ENCODE assay signal across 25 cellular contexts in the genomic region with DNA sequence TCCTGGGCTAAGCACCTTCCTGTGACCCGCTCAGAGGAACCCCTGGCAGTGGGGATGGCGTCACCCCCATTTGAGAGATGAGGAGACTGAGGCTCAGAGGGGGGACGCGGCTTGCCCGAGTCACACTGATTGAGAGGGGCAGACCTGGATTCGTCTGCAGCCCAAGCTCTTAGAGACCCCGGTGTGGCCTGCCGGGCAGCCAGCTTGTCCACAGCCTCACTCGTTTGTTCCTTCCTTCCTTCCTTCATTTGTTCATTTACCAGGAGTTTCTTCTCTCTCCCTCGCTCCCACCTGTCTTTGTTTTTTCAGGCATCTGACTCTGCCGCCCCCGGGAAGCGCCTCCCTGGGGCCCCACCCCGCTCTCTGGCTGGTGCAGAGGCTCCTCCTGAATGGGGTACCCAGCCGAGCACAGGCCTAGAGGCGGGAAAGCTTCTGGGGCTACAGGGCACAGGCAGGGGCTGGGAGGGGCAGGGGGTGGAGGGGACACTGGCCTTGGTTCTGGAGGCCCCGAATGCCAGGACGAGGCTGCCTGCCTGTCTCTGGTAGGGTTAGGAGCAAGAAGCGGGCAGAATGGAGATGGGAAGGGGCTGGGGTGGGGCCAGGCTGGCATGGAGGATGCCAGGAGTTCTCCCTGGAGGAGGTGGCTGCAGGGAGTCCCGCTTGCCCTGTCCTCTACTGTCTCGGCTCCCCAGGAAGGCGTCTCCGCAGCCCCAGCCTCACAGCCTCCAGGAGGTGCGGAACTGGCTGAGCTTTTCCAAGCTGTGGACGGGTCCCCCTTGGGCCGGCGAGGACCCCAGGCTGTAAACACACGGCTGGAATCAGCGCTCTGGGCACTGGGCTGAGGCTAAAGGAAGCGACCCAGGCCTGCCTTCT.
"Had no signal": no experiment of that assay in that cellular context is flagged by ENCODE, and none has a peak within 500 bp of the region (broad histone marks: within the 10 kb centered on the region; RNA-seq: fewer than 3 reads in every experiment).

No MANE protein-coding gene starts in this region.

- H3K9me3 ChIP-seq: adrenal gland, ascending aorta, left lung, pancreas, transverse colon, vagina had no signal

- H3K27me3 ChIP-seq: pancreas, vagina had no signal

- ATAC-seq: activated T-helper 17 cell treated with anti-CD3 and anti-CD28 coated beads, Interleukin-2, amount 50 U/mL, for 72 hours; left lung; naive thymus-derived CD8-positive, alpha-beta T cell; pancreas; right cardiac atrium; stimulated activated naive CD8-positive, alpha-beta T cell treated with anti-CD3 and anti-CD28 coated beads, Interleukin-15, amount 100 ng/mL, for 72 hours had no signal

- H3K4me3 ChIP-seq: adrenal gland, ascending aorta, left lung, pancreas, transverse colon, vagina had no signal

- H3K27ac ChIP-seq: adrenal gland, ascending aorta, brain microvascular endothelial cell, epithelial cell of prostate, left lung, pancreas, transverse colon, vagina had no signal

- H3K4me3 Mint-ChIP-seq: activated naive CD8-positive, alpha-beta T cell; activated T-cell treated with anti-CD3 and anti-CD28 coated beads, Interleukin-2, amount 50 U/mL, for 24 hours; activated T-helper 17 cell treated with anti-CD3 and anti-CD28 coated beads, Interleukin-2, amount 50 U/mL, for 72 hours; mesothelial cell of epicardium; naive thymus-derived CD8-positive, alpha-beta T cell; stimulated activated naive CD8-positive, alpha-beta T cell treated with anti-CD3 and anti-CD28 coated beads, Interleukin-15, amount 100 ng/mL, for 72 hours had no signal

- H3K36me3 Mint-ChIP-seq: activated naive CD8-positive, alpha-beta T cell; mesothelial cell of epicardium; naive thymus-derived CD8-positive, alpha-beta T cell had no signal

- DNase-seq: activated CD4-positive, CD25-positive, alpha-beta regulatory T cell treated with anti-CD3 and anti-CD28 coated beads, Interleukin-2, amount 50 U/mL, for 72 hours; activated CD8-positive, alpha-beta memory T cell treated with anti-CD3 and anti-CD28 coated beads for 24 hours; activated CD8-positive, alpha-beta memory T cell treated with anti-CD3 and anti-CD28 coated beads, Interleukin-2, amount 50 U/mL, for 4 hours; activated naive CD4-positive, alpha-beta T cell; activated T-cell treated with anti-CD3 and anti-CD28 coated beads, Interleukin-2, amount 50 U/mL, for 24 hours; adrenal gland; brain microvascular endothelial cell; mammary epithelial cell; stimulated activated CD4-positive, alpha-beta T cell treated with anti-CD3 and anti-CD28 coated beads, Interleukin-1b, Interleukin-23, amount 100 ng/mL, for 48 hours; stimulated activated naive CD8-positive, alpha-beta T cell treated with anti-CD3 and anti-CD28 coated beads, Interleukin-15, amount 100 ng/mL, for 72 hours; T-helper 1 cell; transverse colon had no signal

- H3K4me1 ChIP-seq: adrenal gland, ascending aorta, left lung, pancreas, vagina had no signal

- H3K36me3 ChIP-seq: adrenal gland, ascending aorta, brain microvascular endothelial cell, left lung, pancreas, transverse colon, vagina, WERI-Rb-1 had no signal

- FAIRE-seq: colon, pancreas, TTC549 had no signal

- H3K27ac Mint-ChIP-seq: activated naive CD8-positive, alpha-beta T cell; activated T-cell treated with anti-CD3 and anti-CD28 coated beads, Interleukin-2, amount 50 U/mL, for 24 hours; activated T-helper 17 cell treated with anti-CD3 and anti-CD28 coated beads, Interleukin-2, amount 50 U/mL, for 72 hours; mesothelial cell of epicardium; naive thymus-derived CD8-positive, alpha-beta T cell had no signal

- H3K9me3 Mint-ChIP-seq: activated T-cell treated with anti-CD3 and anti-CD28 coated beads, Interleukin-2, amount 50 U/mL, for 24 hours; activated T-helper 17 cell treated with anti-CD3 and anti-CD28 coated beads, Interleukin-2, amount 50 U/mL, for 72 hours; mesothelial cell of epicardium; naive thymus-derived CD8-positive, alpha-beta T cell; stimulated activated naive CD8-positive, alpha-beta T cell treated with anti-CD3 and anti-CD28 coated beads, Interleukin-15, amount 100 ng/mL, for 72 hours had no signal

- H3K4me1 Mint-ChIP-seq: activated T-helper 17 cell treated with anti-CD3 and anti-CD28 coated beads, Interleukin-2, amount 50 U/mL, for 72 hours; naive thymus-derived CD8-positive, alpha-beta T cell; stimulated activated naive CD8-positive, alpha-beta T cell treated with anti-CD3 and anti-CD28 coated beads, Interleukin-15, amount 100 ng/mL, for 72 hours had no signal
